ENCODE assay signal across 1 cellular context in genomic region chr3:12999147-13000140, GRCh38.
TF ChIP-seq lines count a peak whose summit lies in the region.

No MANE protein-coding gene starts in this region.

TF ChIP-seq in K562, 482 proteins besides CTCF, POLR2A, EP300 and RAD21 (continued from another document and continues in another):
- no peak for TF ChIP-seq ZNF354B (CRISPR knock-in tag; IDR thresholded peaks at IDR 0.05)
- TF ChIP-seq, protein P1, sequence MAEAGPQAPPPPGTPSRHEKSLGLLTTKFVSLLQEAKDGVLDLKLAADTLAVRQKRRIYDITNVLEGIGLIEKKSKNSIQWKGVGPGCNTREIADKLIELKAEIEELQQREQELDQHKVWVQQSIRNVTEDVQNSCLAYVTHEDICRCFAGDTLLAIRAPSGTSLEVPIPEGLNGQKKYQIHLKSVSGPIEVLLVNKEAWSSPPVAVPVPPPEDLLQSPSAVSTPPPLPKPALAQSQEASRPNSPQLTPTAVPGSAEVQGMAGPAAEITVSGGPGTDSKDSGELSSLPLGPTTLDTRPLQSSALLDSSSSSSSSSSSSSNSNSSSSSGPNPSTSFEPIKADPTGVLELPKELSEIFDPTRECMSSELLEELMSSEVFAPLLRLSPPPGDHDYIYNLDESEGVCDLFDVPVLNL (CRISPR knock-in tag; IDR thresholded peaks at IDR 0.05; ENCODE audit: low read depth), result no peak
- no peak for TF ChIP-seq IRF1 (CRISPR knock-in tag; IDR thresholded peaks at IDR 0.05; ENCODE audit: borderline replicate concordance)
- TF ChIP-seq NR2C1 (IDR thresholded peaks at IDR 0.05), result peak; percentile 97
- peak; percentile 98 for TF ChIP-seq NR2C1 (tag; IDR thresholded peaks at IDR 0.05)
- TF ChIP-seq BRF2 (IDR thresholded peaks at IDR 0.05; ENCODE audit: borderline replicate concordance, insufficient read depth, insufficient read length), result no peak
- no peak for TF ChIP-seq HNRNPL (IDR thresholded peaks at IDR 0.05; ENCODE audit: low read depth, low read length)
- TF ChIP-seq, protein P2, sequence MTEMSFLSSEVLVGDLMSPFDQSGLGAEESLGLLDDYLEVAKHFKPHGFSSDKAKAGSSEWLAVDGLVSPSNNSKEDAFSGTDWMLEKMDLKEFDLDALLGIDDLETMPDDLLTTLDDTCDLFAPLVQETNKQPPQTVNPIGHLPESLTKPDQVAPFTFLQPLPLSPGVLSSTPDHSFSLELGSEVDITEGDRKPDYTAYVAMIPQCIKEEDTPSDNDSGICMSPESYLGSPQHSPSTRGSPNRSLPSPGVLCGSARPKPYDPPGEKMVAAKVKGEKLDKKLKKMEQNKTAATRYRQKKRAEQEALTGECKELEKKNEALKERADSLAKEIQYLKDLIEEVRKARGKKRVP (CRISPR knock-in tag; IDR thresholded peaks at IDR 0.05), result peak; percentile 66; the same call in 1 of the 2 replicates
- 0 out of 2 replicates have a peak, but pooled peaks have one; percentile 15 for TF ChIP-seq ZNF511 (CRISPR knock-in tag; IDR thresholded peaks at IDR 0.05)
- TF ChIP-seq DDX20 (tag; IDR thresholded peaks at IDR 0.05; ENCODE audit: low read depth), result no peak
- no peak for TF ChIP-seq FOXJ3 (CRISPR knock-in tag; IDR thresholded peaks at IDR 0.05)
- peak; percentile 72 for TF ChIP-seq ZNF766 (CRISPR knock-in tag; conservative IDR thresholded peaks at IDR 0.05)
- TF ChIP-seq ATF7 (IDR thresholded peaks at IDR 0.05), result peak; percentile 100
- TF ChIP-seq EHMT2 (IDR thresholded peaks at IDR 0.05), result peak; percentile 74
- TF ChIP-seq ZNF561 (CRISPR knock-in tag; conservative IDR thresholded peaks at IDR 0.05), result no peak
- TF ChIP-seq, protein P3, sequence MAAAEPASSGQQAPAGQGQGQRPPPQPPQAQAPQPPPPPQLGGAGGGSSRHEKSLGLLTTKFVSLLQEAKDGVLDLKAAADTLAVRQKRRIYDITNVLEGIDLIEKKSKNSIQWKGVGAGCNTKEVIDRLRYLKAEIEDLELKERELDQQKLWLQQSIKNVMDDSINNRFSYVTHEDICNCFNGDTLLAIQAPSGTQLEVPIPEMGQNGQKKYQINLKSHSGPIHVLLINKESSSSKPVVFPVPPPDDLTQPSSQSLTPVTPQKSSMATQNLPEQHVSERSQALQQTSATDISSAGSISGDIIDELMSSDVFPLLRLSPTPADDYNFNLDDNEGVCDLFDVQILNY (CRISPR knock-in tag; IDR thresholded peaks at IDR 0.05), result no peak; the same call in 1 of the 2 replicates
- TF ChIP-seq ZNF280A (IDR thresholded peaks at IDR 0.05; ENCODE audit: low read depth, partially characterized antibody), result no peak
- peak; percentile 14; the same call in 1 of the 2 replicates for TF ChIP-seq LCOR (CRISPR knock-in tag; IDR thresholded peaks at IDR 0.05)
- TF ChIP-seq EZH2 (IDR thresholded peaks at IDR 0.05; ENCODE audit: borderline replicate concordance, low read depth, low read length), result no peak
- TF ChIP-seq ZNF384 (IDR thresholded peaks at IDR 0.05; ENCODE audit: low read depth, low read length), result no peak
- TF ChIP-seq TAF1 (IDR thresholded peaks at IDR 0.05; ENCODE audit: control insufficient read depth, extremely low read depth, insufficient read depth, low read length, severe bottlenecking), result peak; percentile 63
- TF ChIP-seq RBFOX2 (IDR thresholded peaks at IDR 0.05; ENCODE audit: low read depth, low read length), result peak; percentile 68
- no peak; the same call in 1 of the 2 replicates for TF ChIP-seq ZNF253 (CRISPR knock-in tag; conservative IDR thresholded peaks at IDR 0.05)
- no peak for TF ChIP-seq POLR3G (IDR thresholded peaks at IDR 0.05; ENCODE audit: extremely low read depth, insufficient read length, insufficient replicate concordance)
- no peak for TF ChIP-seq JUNB (CRISPR knock-in tag; conservative IDR thresholded peaks at IDR 0.05)
- no peak for TF ChIP-seq CHD1 (IDR thresholded peaks at IDR 0.05; ENCODE audit: low read length)
- TF ChIP-seq CREM (IDR thresholded peaks at IDR 0.05; ENCODE audit: low read depth), result peak; percentile 93
- TF ChIP-seq, protein P4, sequence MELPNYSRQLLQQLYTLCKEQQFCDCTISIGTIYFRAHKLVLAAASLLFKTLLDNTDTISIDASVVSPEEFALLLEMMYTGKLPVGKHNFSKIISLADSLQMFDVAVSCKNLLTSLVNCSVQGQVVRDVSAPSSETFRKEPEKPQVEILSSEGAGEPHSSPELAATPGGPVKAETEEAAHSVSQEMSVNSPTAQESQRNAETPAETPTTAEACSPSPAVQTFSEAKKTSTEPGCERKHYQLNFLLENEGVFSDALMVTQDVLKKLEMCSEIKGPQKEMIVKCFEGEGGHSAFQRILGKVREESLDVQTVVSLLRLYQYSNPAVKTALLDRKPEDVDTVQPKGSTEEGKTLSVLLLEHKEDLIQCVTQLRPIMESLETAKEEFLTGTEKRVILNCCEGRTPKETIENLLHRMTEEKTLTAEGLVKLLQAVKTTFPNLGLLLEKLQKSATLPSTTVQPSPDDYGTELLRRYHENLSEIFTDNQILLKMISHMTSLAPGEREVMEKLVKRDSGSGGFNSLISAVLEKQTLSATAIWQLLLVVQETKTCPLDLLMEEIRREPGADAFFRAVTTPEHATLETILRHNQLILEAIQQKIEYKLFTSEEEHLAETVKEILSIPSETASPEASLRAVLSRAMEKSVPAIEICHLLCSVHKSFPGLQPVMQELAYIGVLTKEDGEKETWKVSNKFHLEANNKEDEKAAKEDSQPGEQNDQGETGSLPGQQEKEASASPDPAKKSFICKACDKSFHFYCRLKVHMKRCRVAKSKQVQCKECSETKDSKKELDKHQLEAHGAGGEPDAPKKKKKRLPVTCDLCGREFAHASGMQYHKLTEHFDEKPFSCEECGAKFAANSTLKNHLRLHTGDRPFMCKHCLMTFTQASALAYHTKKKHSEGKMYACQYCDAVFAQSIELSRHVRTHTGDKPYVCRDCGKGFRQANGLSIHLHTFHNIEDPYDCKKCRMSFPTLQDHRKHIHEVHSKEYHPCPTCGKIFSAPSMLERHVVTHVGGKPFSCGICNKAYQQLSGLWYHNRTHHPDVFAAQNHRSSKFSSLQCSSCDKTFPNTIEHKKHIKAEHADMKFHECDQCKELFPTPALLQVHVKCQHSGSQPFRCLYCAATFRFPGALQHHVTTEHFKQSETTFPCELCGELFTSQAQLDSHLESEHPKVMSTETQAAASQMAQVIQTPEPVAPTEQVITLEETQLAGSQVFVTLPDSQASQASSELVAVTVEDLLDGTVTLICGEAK (IDR thresholded peaks at IDR 0.05), result peak; percentile 57
- TF ChIP-seq, protein P4 (CRISPR knock-in tag; IDR thresholded peaks at IDR 0.05), result no peak
- no peak for TF ChIP-seq PURB (CRISPR knock-in tag; IDR thresholded peaks at IDR 0.05; ENCODE audit: low read depth)
- TF ChIP-seq KHSRP (IDR thresholded peaks at IDR 0.05), result peak; percentile 44; the same call in 1 of the 2 replicates
- peak; percentile 52; the same call in 1 of the 2 replicates for TF ChIP-seq POLR2G (IDR thresholded peaks at IDR 0.05; ENCODE audit: low read depth, low read length)
- TF ChIP-seq STAT5B (CRISPR knock-in tag; IDR thresholded peaks at IDR 0.05), result no peak
- TF ChIP-seq ZKSCAN8 (CRISPR knock-in tag; IDR thresholded peaks at IDR 0.05), result no peak
- no peak for TF ChIP-seq HMG20B (CRISPR knock-in tag; IDR thresholded peaks at IDR 0.05)
- peak; percentile 96 for TF ChIP-seq C11orf30 (IDR thresholded peaks at IDR 0.05; ENCODE audit: low read depth)
- peak; percentile 78; the same call in 1 of the 2 replicates for TF ChIP-seq JUN (IDR thresholded peaks at IDR 0.05; ENCODE audit: borderline replicate concordance, low read depth, low read length)
- peak; percentile 48; the same call in 1 of the 2 replicates for TF ChIP-seq JUN (CRISPR knock-in tag; IDR thresholded peaks at IDR 0.05; ENCODE audit: borderline replicate concordance)
- no peak for TF ChIP-seq SIRT6 (IDR thresholded peaks at IDR 0.05; ENCODE audit: low read depth, low read length)
- TF ChIP-seq CC2D1A (IDR thresholded peaks at IDR 0.05), result no peak
- TF ChIP-seq HMGN3 (IDR thresholded peaks at IDR 0.05; ENCODE audit: borderline replicate concordance, extremely low read depth, insufficient read length, low read depth, low read length), result no peak
- peak; percentile 76 to 89 for TF ChIP-seq KDM1A (IDR thresholded peaks at IDR 0.05)
- TF ChIP-seq FOXA3 (CRISPR knock-in tag; conservative IDR thresholded peaks at IDR 0.05 in 1 of 2, IDR thresholded peaks at IDR 0.05 in 1 of 2), result peak in 1 of 2 experiments; percentile 65; a peak in 2 of 4 replicates
- TF ChIP-seq KAT2B (IDR thresholded peaks at IDR 0.05; ENCODE audit: low read depth, low read length), result no peak
- no peak for TF ChIP-seq PHF21A (IDR thresholded peaks at IDR 0.05; ENCODE audit: borderline replicate concordance, low read depth)
- peak; percentile 26; the same call in 1 of the 2 replicates for TF ChIP-seq TAL1 (IDR thresholded peaks at IDR 0.05)
- TF ChIP-seq KAT8 (IDR thresholded peaks at IDR 0.05; ENCODE audit: low read depth), result no peak
- TF ChIP-seq BRD9 (IDR thresholded peaks at IDR 0.05; ENCODE audit: low read depth, partially characterized antibody), result peak; percentile 59
- TF ChIP-seq FOXP1 (CRISPR knock-in tag; IDR thresholded peaks at IDR 0.05), result 0 out of 2 replicates have a peak, but pooled peaks have one; percentile 30
- TF ChIP-seq, protein P5, sequence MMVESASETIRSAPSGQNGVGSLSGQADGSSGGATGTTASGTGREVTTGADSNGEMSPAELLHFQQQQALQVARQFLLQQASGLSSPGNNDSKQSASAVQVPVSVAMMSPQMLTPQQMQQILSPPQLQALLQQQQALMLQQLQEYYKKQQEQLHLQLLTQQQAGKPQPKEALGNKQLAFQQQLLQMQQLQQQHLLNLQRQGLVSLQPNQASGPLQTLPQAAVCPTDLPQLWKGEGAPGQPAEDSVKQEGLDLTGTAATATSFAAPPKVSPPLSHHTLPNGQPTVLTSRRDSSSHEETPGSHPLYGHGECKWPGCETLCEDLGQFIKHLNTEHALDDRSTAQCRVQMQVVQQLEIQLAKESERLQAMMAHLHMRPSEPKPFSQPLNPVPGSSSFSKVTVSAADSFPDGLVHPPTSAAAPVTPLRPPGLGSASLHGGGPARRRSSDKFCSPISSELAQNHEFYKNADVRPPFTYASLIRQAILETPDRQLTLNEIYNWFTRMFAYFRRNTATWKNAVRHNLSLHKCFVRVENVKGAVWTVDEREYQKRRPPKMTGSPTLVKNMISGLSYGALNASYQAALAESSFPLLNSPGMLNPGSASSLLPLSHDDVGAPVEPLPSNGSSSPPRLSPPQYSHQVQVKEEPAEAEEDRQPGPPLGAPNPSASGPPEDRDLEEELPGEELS (CRISPR knock-in tag; IDR thresholded peaks at IDR 0.05; ENCODE audit: borderline replicate concordance), result 0 out of 2 replicates have a peak, but pooled peaks have one; percentile 14
- peak; percentile 79 to 91 for TF ChIP-seq MAZ (CRISPR knock-in tag; conservative IDR thresholded peaks at IDR 0.05 in 1 of 2, IDR thresholded peaks at IDR 0.05 in 1 of 2)
- TF ChIP-seq ZNF165 (CRISPR knock-in tag; IDR thresholded peaks at IDR 0.05; ENCODE audit: borderline replicate concordance), result peak; percentile 68; the same call in 1 of the 2 replicates
